In genomic region chr7:142384508-142384922, GRCh38 we compare ENCODE assay signal across 9 cellular contexts.
A peak's percentile ranks its signal among the peaks of the same experiment; 100 is the strongest.
DNase-seq lines count a peak whose midpoint lies in the region; ATAC-seq and TF ChIP-seq lines count a peak whose summit lies in the region.
"Had no signal": no experiment of that assay in that cellular context is flagged by ENCODE, and none has a peak within 500 bp of the region (broad histone marks: within the 10 kb centered on the region; RNA-seq: fewer than 3 reads in every experiment).

No MANE protein-coding gene starts in this region.

- no peak overlapping the region for H3T11ph ChIP-seq in H9 (ENCODE audit: low read length)

- H2AFZ ChIP-seq in H9 (ENCODE audit: low read length) = no peak overlapping the region

- no peaks in the 10 kb centered on the region for H3K79me1 ChIP-seq in H9 (ENCODE audit: insufficient read depth, low read depth, low read length, poor library complexity, severe bottlenecking)

- H3K36me3 Mint-ChIP-seq in CD4-positive, CD25-positive, alpha-beta regulatory T cell = peaks cover 6% of the 10 kb centered on the region
- H3K36me3 Mint-ChIP-seq in H9 (ENCODE audit: insufficient read depth in 1 of 3, low read depth in 3 of 3) = no peaks in the 10 kb centered on the region

- peaks cover 7% of the 10 kb centered on the region for H3K4me1 ChIP-seq in CD4-positive, CD25-positive, alpha-beta regulatory T cell (ENCODE audit: control insufficient read depth, insufficient read depth, low read length, poor library complexity, severe bottlenecking)
- H3K4me1 ChIP-seq in H9 (ENCODE audit: insufficient read depth, low read length) = peaks cover 2% of the 10 kb centered on the region; the same call in 1 of the 2 replicates
- H3K4me1 ChIP-seq: body of pancreas had no signal

- peak; percentile 59 to 68 for ATAC-seq in CD4-positive, CD25-positive, alpha-beta regulatory T cell (ENCODE audit: low read depth in 2 of 2)
- peak; percentile 49 for ATAC-seq in HG03139 (IDR thresholded peaks at IDR 0.05; ENCODE audit: unreplicated experiment)
- ATAC-seq: body of pancreas had no signal

- no CpG with 5 or more reads among the region's 11 CpGs for WGBS in H9 (ENCODE audit: extremely low coverage, insufficient read length, low lambda C conversion rate)

- TF ChIP-seq CTCF in H9 (conservative IDR thresholded peaks at IDR 0.05) = no peak

- H3K27me3 ChIP-seq in CD4-positive, CD25-positive, alpha-beta regulatory T cell (ENCODE audit: control insufficient read depth, insufficient read depth, low read length) = no peaks in the 10 kb centered on the region
- H3K27me3 ChIP-seq in H7 (ENCODE audit: control insufficient read depth, insufficient read depth, low read length) = no peaks in the 10 kb centered on the region; the same call in 1 of the 2 replicates
- H3K27me3 ChIP-seq in H9 (ENCODE audit: insufficient read depth, low read length) = no peaks in the 10 kb centered on the region
- H3K27me3 ChIP-seq: body of pancreas had no signal

- H3K27ac ChIP-seq in CD4-positive, CD25-positive, alpha-beta regulatory T cell (ENCODE audit: insufficient read depth, low read length, poor library complexity, severe bottlenecking) = peak overlapping the region; percentile 55
- no peak overlapping the region for H3K27ac ChIP-seq in H9 (ENCODE audit: insufficient read length, low read depth, low read length)

- no peak overlapping the region for H3K56ac ChIP-seq in H9 (ENCODE audit: insufficient read length, low read depth, low read length)

- peak in 1 of 3 donors; percentile 39 for DNase-seq in CD4-positive, CD25-positive, alpha-beta regulatory T cell
- DNase-seq in activated CD4-positive, alpha-beta T cell treated with anti-CD3 and anti-CD28 coated beads for 4 hours = peak; percentile 19 to 26
- DNase-seq in glomerular visceral epithelial cell (ENCODE audit: extremely low spot score) = peak; percentile 89
- DNase-seq in head of caudate nucleus = no peak
- no peak for DNase-seq in H7
- DNase-seq in NCI-H1092 treated with DMSO at 0.1 percent for 48 hours (lab: John Stamatoyannopoulos, UW) = no peak
- no peak for DNase-seq in H9

- H3K18ac ChIP-seq in H9 (ENCODE audit: insufficient read length, low read depth, low read length) = no peak overlapping the region

- no peak overlapping the region for H4K91ac ChIP-seq in H9 (ENCODE audit: insufficient read length, low read depth, low read length)

- no peaks in the 10 kb centered on the region for H3K36me3 ChIP-seq in CD4-positive, CD25-positive, alpha-beta regulatory T cell (ENCODE audit: control insufficient read depth, insufficient read depth, low read length)
- H3K36me3 ChIP-seq in H7 (replicated peaks; ENCODE audit: control insufficient read depth, insufficient read depth, low read length) = no peaks in the 10 kb centered on the region

- intact Hi-C loops in head of caudate nucleus (cut with DNase I) = no loop called here

- no peak overlapping the region for H3K14ac ChIP-seq in H9 (ENCODE audit: insufficient read depth, low read length)

- peak overlapping the region; percentile 43 to 86 (median 79) for H3K27ac Mint-ChIP-seq in CD4-positive, CD25-positive, alpha-beta regulatory T cell
- H3K27ac Mint-ChIP-seq in H9 = no peak overlapping the region; a peak in 2 of 7 replicates

- no peak overlapping the region for H3K4ac ChIP-seq in H9 (ENCODE audit: low read depth, low read length)

- no peak overlapping the region for H4K5ac ChIP-seq in H9 (ENCODE audit: insufficient read length, low read depth, low read length)

- no peak overlapping the region for H2BK12ac ChIP-seq in H9 (ENCODE audit: insufficient read length, low read depth, low read length)

- H2BK120ac ChIP-seq in H9 (ENCODE audit: low read depth, low read length, poor library complexity, severe bottlenecking) = no peak overlapping the region

- no peaks in the 10 kb centered on the region for H3K9me3 ChIP-seq in CD4-positive, CD25-positive, alpha-beta regulatory T cell (ENCODE audit: control insufficient read depth in 2 of 2, low read length in 2 of 2)
- no peaks in the 10 kb centered on the region for H3K9me3 ChIP-seq in H9 (ENCODE audit: control insufficient read depth, low read depth, low read length)
- H3K9me3 ChIP-seq: body of pancreas had no signal

- no peak overlapping the region for H2BK5ac ChIP-seq in H9 (ENCODE audit: insufficient read length, low read length)

- H2BK15ac ChIP-seq in H9 (ENCODE audit: low read depth, low read length) = no peak overlapping the region

- no peak overlapping the region for H2BK20ac ChIP-seq in H9 (ENCODE audit: low read depth, low read length, poor library complexity, severe bottlenecking)

- peaks cover 5% of the 10 kb centered on the region for H3K27me3 Mint-ChIP-seq in CD4-positive, CD25-positive, alpha-beta regulatory T cell
- H3K27me3 Mint-ChIP-seq in H9 (ENCODE audit: low read depth) = peaks cover 11% of the 10 kb centered on the region

- H3K4me3 ChIP-seq in CD4-positive, CD25-positive, alpha-beta regulatory T cell (ENCODE audit: low read depth, low read length) = no peak overlapping the region
- H3K4me3 ChIP-seq in H7 (ENCODE audit: insufficient read depth, low read depth, low read length) = no peak overlapping the region
- H3K4me3 ChIP-seq: body of pancreas had no signal

- no peaks in the 10 kb centered on the region for H4K20me1 ChIP-seq in H9 (ENCODE audit: control insufficient read depth, insufficient read depth, insufficient read length)

- no peak overlapping the region for H2AK5ac ChIP-seq in H9 (ENCODE audit: insufficient read length, low read length)

- peak overlapping the region; percentile 5 to 63 (median 26) for H3K4me3 Mint-ChIP-seq in CD4-positive, CD25-positive, alpha-beta regulatory T cell
- no peak overlapping the region for H3K4me3 Mint-ChIP-seq in H9

- H3K9ac ChIP-seq in H9 (ENCODE audit: extremely low read depth, insufficient read length, low read length) = no peak overlapping the region

- H3K4me1 Mint-ChIP-seq in CD4-positive, CD25-positive, alpha-beta regulatory T cell = peaks cover 4 to 24% (median 19%) of the 10 kb centered on the region in 4 donors
- H3K4me1 Mint-ChIP-seq in H9 = peaks cover 17 to 18% of the 10 kb centered on the region in 2 experiments

- no peak overlapping the region for H4K8ac ChIP-seq in H9 (replicated peaks; ENCODE audit: insufficient read length, low read depth, low read length)

- no peaks in the 10 kb centered on the region for H3K79me2 ChIP-seq in H9 (ENCODE audit: insufficient read depth, low read length)

- peaks cover 0 to 2% (median 0%) of the 10 kb centered on the region in 7 donors for H3K9me3 Mint-ChIP-seq in CD4-positive, CD25-positive, alpha-beta regulatory T cell
- H3K9me3 Mint-ChIP-seq in H9 = no peaks in the 10 kb centered on the region

- no peak overlapping the region for H3K23ac ChIP-seq in H9 (ENCODE audit: insufficient read length, low read depth, low read length)

- H3K4me2 ChIP-seq in H9 (ENCODE audit: insufficient read depth, insufficient read length, low read length) = no peak overlapping the region

- H3K23me2 ChIP-seq in H9 (ENCODE audit: insufficient read length, low read depth, low read length, poor library complexity, severe bottlenecking) = no peaks in the 10 kb centered on the region

Comparison
In these comparisons a context has a peak if more than half of its experiments do, and no peak if none do; other contexts are left out.
1. DNase-seq: peak in activated CD4-positive, alpha-beta T cell treated with anti-CD3 and anti-CD28 coated beads for 4 hours (2 of 2) and glomerular visceral epithelial cell (single experiment); none in head of caudate nucleus (0 of 42), H7 (single experiment), NCI-H1092 treated with DMSO at 0.1 percent for 48 hours (single experiment) and H9 (single experiment).
2. H3K27ac Mint-ChIP-seq: peak in CD4-positive, CD25-positive, alpha-beta regulatory T cell (3 of 3); none in H9 (0 of 3).
3. H3K4me3 Mint-ChIP-seq: peak in CD4-positive, CD25-positive, alpha-beta regulatory T cell (4 of 4); none in H9 (0 of 2).